9 cellular contexts compared by ENCODE assay signal in the genomic region with DNA sequence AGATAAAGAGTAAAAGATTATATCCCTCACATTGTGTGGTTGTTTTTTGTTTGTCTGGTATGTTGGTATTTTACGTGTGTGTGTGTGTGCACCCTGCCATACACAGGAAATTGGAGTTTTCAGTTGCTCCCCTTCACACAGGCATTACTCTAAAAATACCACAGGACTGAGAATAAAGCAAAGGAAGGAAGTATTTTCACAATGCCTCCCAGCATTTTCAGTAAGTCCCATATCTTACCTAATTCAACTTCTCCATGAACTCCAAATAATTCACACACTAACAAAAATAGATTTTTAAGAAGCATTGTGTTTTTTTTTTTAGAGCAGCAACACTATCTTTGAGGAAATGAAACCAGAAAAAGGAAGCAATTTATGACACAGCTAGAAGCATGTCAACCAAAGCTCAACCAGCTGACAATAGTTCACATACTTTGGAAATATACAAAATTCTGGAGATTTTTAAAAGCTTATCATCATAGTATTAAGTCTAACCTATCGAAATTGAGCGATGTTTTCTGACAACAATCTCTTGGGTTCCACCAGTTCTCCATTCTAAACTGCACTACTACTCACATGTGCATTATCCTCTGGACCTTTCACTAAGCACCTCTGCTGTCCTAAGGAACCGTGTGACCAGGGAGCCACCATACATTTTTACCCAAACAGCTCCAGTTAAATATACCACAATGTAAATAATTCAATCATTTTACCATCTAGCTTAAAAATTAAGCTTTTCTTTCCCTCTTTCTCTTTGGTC. TPM values are rescaled to one million over a fixed set of nuclear protein-coding genes. Genes with fewer than 3 reads are reported as not detected.
DNase-seq lines count a peak whose midpoint lies in the region; ATAC-seq and TF ChIP-seq lines count a peak whose summit lies in the region.
"Had no signal": no experiment of that assay in that cellular context is flagged by ENCODE, and none has a peak within 500 bp of the region (broad histone marks: within the 10 kb centered on the region; RNA-seq: fewer than 3 reads in every experiment).

No MANE protein-coding gene starts in this region.

- TF ChIP-seq CTCF in BE2C (IDR thresholded peaks at IDR 0.05; ENCODE audit: low read depth, low read length) (no peak), lung (IDR thresholded peaks at IDR 0.05; ENCODE audit: control extremely low read depth, extremely low read depth) (no peak), mucosa of descending colon (IDR thresholded peaks at IDR 0.05) (no peak), RWPE1 (conservative IDR thresholded peaks at IDR 0.05; ENCODE audit: low read depth) (no peak)

- peaks cover 6% of the 10 kb centered on the region for H3K4me1 ChIP-seq in BE2C
- peaks cover 16 to 24% of the 10 kb centered on the region in 2 donors for H3K4me1 ChIP-seq in lung (ENCODE audit: control insufficient read depth in 2 of 2, insufficient read depth in 2 of 2, low read length in 2 of 2)
- peaks cover 8% of the 10 kb centered on the region for H3K4me1 ChIP-seq in mucosa of descending colon (ENCODE audit: low read depth)

- CTCF ChIA-PET in RWPE1 (lab: Yijun Ruan, JAX): interaction anchor here (1.5 kb wide), 1 partner anchor 21 kb away, joined by 6 read pairs; no protein-coding TSS in a partner anchor

- H3K4me3 Mint-ChIP-seq in activated T-helper 2 cell treated with anti-CD3 and anti-CD28 coated beads, Interferon-gamma antibody, Interleukin-2, Interleukin-4, amounts not matched to agents 10 μg/mL and 5 μg/mL and 100 μg/mL, durations not matched to agents 14 hours and 24 hours and 36 hours (ENCODE audit: low read depth): peak overlapping the region; percentile 96

- DNase-seq in BE2C: no peak
- no peak for DNase-seq in activated T-helper 2 cell treated with anti-CD3 and anti-CD28 coated beads, Interferon-gamma antibody, Interleukin-2, Interleukin-4, amounts not matched to agents 10 μg/mL and 5 μg/mL and 100 μg/mL, durations not matched to agents 14 hours and 24 hours and 36 hours (ENCODE audit: low spot score)
- no peak for DNase-seq in lung (ENCODE audit: low spot score)
- no peak for DNase-seq in mucosa of descending colon
- no peak for DNase-seq in ureter (ENCODE audit: low spot score)
- no peak for DNase-seq in RWPE1 (ENCODE audit: low spot score)

- POLR2A ChIA-PET in RWPE1 (lab: Yijun Ruan, JAX; ENCODE audit: low non-redundant PET): no interaction called here

- peak; percentile 32 for TF ChIP-seq POLR2A in GM19099 (IDR thresholded peaks at IDR 0.05; ENCODE audit: extremely low read depth, insufficient read length, low read depth)

- H3K4me1 Mint-ChIP-seq in activated T-helper 2 cell treated with anti-CD3 and anti-CD28 coated beads, Interferon-gamma antibody, Interleukin-2, Interleukin-4, amounts not matched to agents 10 μg/mL and 5 μg/mL and 100 μg/mL, durations not matched to agents 14 hours and 24 hours and 36 hours (ENCODE audit: low read depth): peaks cover 56% of the 10 kb centered on the region

- H3K4me3 ChIP-seq in BE2C (ENCODE audit: low read depth, low read length): peak overlapping the region; percentile 16; the same call in 1 of the 2 replicates
- no peak overlapping the region for H3K4me3 ChIP-seq in lung
- no peak overlapping the region for H3K4me3 ChIP-seq in mucosa of descending colon

- H3K36me3 ChIP-seq in BE2C: no peaks in the 10 kb centered on the region
- no peaks in the 10 kb centered on the region for H3K36me3 ChIP-seq in lung (ENCODE audit: control insufficient read depth in 2 of 2, insufficient read depth in 2 of 2, low read length in 2 of 2)
- H3K36me3 ChIP-seq in mucosa of descending colon (ENCODE audit: low read depth): no peaks in the 10 kb centered on the region

- peak; percentile 26 for ATAC-seq in HG03521 (IDR thresholded peaks at IDR 0.05; ENCODE audit: unreplicated experiment)
- peak; percentile 5 for ATAC-seq in lung (ENCODE audit: insufficient read depth, low FRiP score)
- no peak for ATAC-seq in mucosa of descending colon

- no peaks in the 10 kb centered on the region for H3K9me3 Mint-ChIP-seq in activated T-helper 2 cell treated with anti-CD3 and anti-CD28 coated beads, Interferon-gamma antibody, Interleukin-2, Interleukin-4, amounts not matched to agents 10 μg/mL and 5 μg/mL and 100 μg/mL, durations not matched to agents 14 hours and 24 hours and 36 hours

- peak overlapping the region; percentile 54 for H3K27ac Mint-ChIP-seq in activated T-helper 2 cell treated with anti-CD3 and anti-CD28 coated beads, Interferon-gamma antibody, Interleukin-2, Interleukin-4, amounts not matched to agents 10 μg/mL and 5 μg/mL and 100 μg/mL, durations not matched to agents 14 hours and 24 hours and 36 hours

- intact Hi-C loops in activated T-helper 2 cell treated with anti-CD3 and anti-CD28 coated beads, Interferon-gamma antibody, Interleukin-2, Interleukin-4, amounts not matched to agents 10 μg/mL and 5 μg/mL and 100 μg/mL, durations not matched to agents 14 hours and 24 hours and 36 hours (cut with micrococcal nuclease): loop anchor here (1.0 to 10.0 kb wide), 5 partner anchors 52 to 937 kb away; partner anchors contain the start of genes LYRM2, PM20D2 and RNGTT
- intact Hi-C loops in mucosa of descending colon (cut with DNase I, micrococcal nuclease): no loop called here

- H3K9me3 ChIP-seq in BE2C (no peaks in the 10 kb centered on the region), lung (ENCODE audit: control insufficient read depth in 2 of 2, insufficient read depth in 1 of 2, low read length in 1 of 2) (no peaks in the 10 kb centered on the region), mucosa of descending colon (no peaks in the 10 kb centered on the region)

- no peaks in the 10 kb centered on the region for H3K27me3 Mint-ChIP-seq in activated T-helper 2 cell treated with anti-CD3 and anti-CD28 coated beads, Interferon-gamma antibody, Interleukin-2, Interleukin-4, amounts not matched to agents 10 μg/mL and 5 μg/mL and 100 μg/mL, durations not matched to agents 14 hours and 24 hours and 36 hours (ENCODE audit: low read depth)

- H3K27ac ChIP-seq in lung (ENCODE audit: low read depth in 1 of 2, low read length in 1 of 2) (peak overlapping the region; percentile 49 to 69), RWPE1 (no peak overlapping the region)

- H3K27me3 ChIP-seq in BE2C (no peaks in the 10 kb centered on the region), lung (ENCODE audit: control insufficient read depth, insufficient read depth) (no peaks in the 10 kb centered on the region)

- WGBS in lung, 2 donors: 9 to 32% methylated on average over 4 of the region's 4 CpGs

- peaks cover 24% of the 10 kb centered on the region for H3K36me3 Mint-ChIP-seq in activated T-helper 2 cell treated with anti-CD3 and anti-CD28 coated beads, Interferon-gamma antibody, Interleukin-2, Interleukin-4, amounts not matched to agents 10 μg/mL and 5 μg/mL and 100 μg/mL, durations not matched to agents 14 hours and 24 hours and 36 hours (ENCODE audit: low read depth)

RNA-seq across cellular contexts. Expression of gene UBE2J1, which starts 2.1 kb away (rescaled TPM):
- polyA plus RNA-seq in BE2C (2012; ENCODE audit: insufficient read depth, insufficient read length, low read depth): 17.8 TPM
- total RNA-seq in activated T-helper 2 cell treated with anti-CD3 and anti-CD28 coated beads, Interferon-gamma antibody, Interleukin-2, Interleukin-4, amounts not matched to agents 10 μg/mL and 5 μg/mL and 100 μg/mL, durations not matched to agents 14 hours and 24 hours and 36 hours: 34.4 and 34.8 TPM in 2 replicates
- 10 to 100 TPM; 40.5 to 42.5 TPM for total RNA-seq in lung
- 10 to 100 TPM; 24.3 to 51.0 TPM for polyA plus RNA-seq in lung
- 10 to 100 TPM; 40.0 to 50.2 (median 42.2) TPM for total RNA-seq in mucosa of descending colon
- total RNA-seq in ureter: 38.8 TPM

RNA-seq across cellular contexts. Expression of gene GABRR2, which starts 35.4 kb away (rescaled TPM):
- polyA plus RNA-seq in BE2C (2012; ENCODE audit: insufficient read depth, insufficient read length, low read depth): not detected
- total RNA-seq in activated T-helper 2 cell treated with anti-CD3 and anti-CD28 coated beads, Interferon-gamma antibody, Interleukin-2, Interleukin-4, amounts not matched to agents 10 μg/mL and 5 μg/mL and 100 μg/mL, durations not matched to agents 14 hours and 24 hours and 36 hours: 0.34 and 0.78 TPM in 2 replicates
- 1 to 10 TPM; 1.3 to 1.5 TPM for total RNA-seq in lung
- polyA plus RNA-seq in lung: 1 to 10 TPM in 1 of 2 donors, under 1 TPM in 1; 0.33 to 1.5 TPM
- 1 to 10 TPM in 1 of 3 donors, under 1 TPM in 2; 0.63 to 2.4 (median 0.72) TPM for total RNA-seq in mucosa of descending colon
- total RNA-seq in ureter: 0.73 TPM
- total RNA-seq: kidney epithelial cell had no signal
